18 cellular contexts compared by ENCODE assay signal in the genomic region with DNA sequence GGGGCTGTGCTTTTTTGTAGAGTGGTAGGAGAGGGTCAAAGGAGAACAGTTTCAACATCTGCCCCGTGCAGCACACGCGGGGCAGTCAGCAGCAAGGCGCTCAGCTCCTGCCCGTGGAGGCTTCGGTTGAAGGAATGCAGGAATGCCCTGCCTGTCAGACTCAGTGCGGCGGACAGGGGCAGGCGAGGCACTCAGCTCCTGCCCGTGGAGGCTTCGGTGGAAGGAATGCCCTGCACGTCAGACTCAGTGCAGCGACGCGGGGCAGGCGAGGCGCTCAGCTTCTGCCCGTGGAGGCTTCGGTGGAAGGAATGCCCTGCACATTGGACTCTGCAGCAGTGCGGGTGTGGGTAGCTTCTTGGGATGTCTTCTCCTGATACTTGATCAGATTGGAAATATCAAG.
"Had no signal": no experiment of that assay in that cellular context is flagged by ENCODE, and none has a peak within 500 bp of the region (broad histone marks: within the 10 kb centered on the region; RNA-seq: fewer than 3 reads in every experiment).

No MANE protein-coding gene starts in this region.

- H2AFZ ChIP-seq: hepatocyte had no signal

- H3K27ac Mint-ChIP-seq: activated naive CD8-positive, alpha-beta T cell treated with anti-CD3 and anti-CD28 coated beads, Interleukin-2, amount 50 U/mL, for 24 hours had no signal

- H3K27ac ChIP-seq: cardiac muscle cell, coronary artery, gastroesophageal sphincter, hepatocyte, right lobe of liver, upper lobe of left lung had no signal

- H3K4me3 ChIP-seq: cardiac muscle cell, coronary artery, gastroesophageal sphincter, hepatocyte, right lobe of liver, upper lobe of left lung had no signal

- H3K4me3 Mint-ChIP-seq: activated CD8-positive, alpha-beta memory T cell treated with anti-CD3 and anti-CD28 coated beads, Interleukin-2, amount 10 ng/mL, durations not matched to agents 7 days and 5 days; activated naive CD8-positive, alpha-beta T cell treated with anti-CD3 and anti-CD28 coated beads, Interleukin-2, amount 50 U/mL, for 24 hours; activated T-cell treated with anti-CD3 and anti-CD28 coated beads, Interleukin-2, amount 50 U/mL, for 4 hours; T-helper 2 cell treated with Interferon-gamma antibody and Interleukin-4, amounts not matched to agents 5 μg/mL and 100 μg/mL, for 36 hours had no signal

- H3K9me3 ChIP-seq: gastroesophageal sphincter, right lobe of liver, upper lobe of left lung had no signal

- H3K9me3 Mint-ChIP-seq: activated naive CD8-positive, alpha-beta T cell treated with anti-CD3 and anti-CD28 coated beads, Interleukin-2, amount 50 U/mL, for 24 hours; activated T-cell treated with anti-CD3 and anti-CD28 coated beads, Interleukin-2, amount 50 U/mL, for 4 hours; T-helper 2 cell treated with Interferon-gamma antibody and Interleukin-4, amounts not matched to agents 5 μg/mL and 100 μg/mL, for 36 hours had no signal

- ATAC-seq: activated CD8-positive, alpha-beta memory T cell treated with anti-CD3 and anti-CD28 coated beads, Interleukin-2, amount 10 ng/mL, durations not matched to agents 7 days and 5 days; activated naive CD8-positive, alpha-beta T cell treated with anti-CD3 and anti-CD28 coated beads, Interleukin-2, amount 50 U/mL, for 24 hours; activated T-cell treated with anti-CD3 and anti-CD28 coated beads, Interleukin-2, amount 50 U/mL, for 4 hours; gastroesophageal sphincter had no signal

- H3K27me3 ChIP-seq: cardiac muscle cell, gastroesophageal sphincter, hepatocyte, right lobe of liver, upper lobe of left lung had no signal

- H3K27me3 Mint-ChIP-seq: activated CD8-positive, alpha-beta memory T cell treated with anti-CD3 and anti-CD28 coated beads, Interleukin-2, amount 10 ng/mL, durations not matched to agents 7 days and 5 days; activated naive CD8-positive, alpha-beta T cell treated with anti-CD3 and anti-CD28 coated beads, Interleukin-2, amount 50 U/mL, for 24 hours had no signal

- DNase-seq: activated CD4-positive, alpha-beta T cell treated with anti-CD3 and anti-CD28 coated beads, Interleukin-2, amount 50 U/mL, for 4 hours; activated CD4-positive, CD25-positive, alpha-beta regulatory T cell treated with anti-CD3 and anti-CD28 coated beads, Interleukin-2, amount 50 U/mL, for 72 hours; activated CD8-positive, alpha-beta memory T cell treated with anti-CD3 and anti-CD28 coated beads, Interleukin-2, amount 10 ng/mL, durations not matched to agents 7 days and 5 days; activated naive CD8-positive, alpha-beta T cell treated with anti-CD3 and anti-CD28 coated beads, Interleukin-2, amount 50 U/mL, for 24 hours; activated T-cell treated with anti-CD3 and anti-CD28 coated beads, Interleukin-2, amount 50 U/mL, for 4 hours; effector memory CD4-positive, alpha-beta T cell; kidney; mesendoderm; posterior cingulate gyrus; stimulated activated CD4-positive, alpha-beta T cell treated with anti-CD3 and anti-CD28 coated beads, Interleukin-2, amount 100 ng/mL, for 48 hours; stimulated activated naive CD4-positive, alpha-beta T cell treated with Interleukin-2 at 50 U/mL for 16 hours had no signal

- H3K4me2 ChIP-seq: hepatocyte had no signal

- H3K4me1 ChIP-seq: right lobe of liver had no signal
